ENCODE assay signal across 1 cellular context in the genomic region with DNA sequence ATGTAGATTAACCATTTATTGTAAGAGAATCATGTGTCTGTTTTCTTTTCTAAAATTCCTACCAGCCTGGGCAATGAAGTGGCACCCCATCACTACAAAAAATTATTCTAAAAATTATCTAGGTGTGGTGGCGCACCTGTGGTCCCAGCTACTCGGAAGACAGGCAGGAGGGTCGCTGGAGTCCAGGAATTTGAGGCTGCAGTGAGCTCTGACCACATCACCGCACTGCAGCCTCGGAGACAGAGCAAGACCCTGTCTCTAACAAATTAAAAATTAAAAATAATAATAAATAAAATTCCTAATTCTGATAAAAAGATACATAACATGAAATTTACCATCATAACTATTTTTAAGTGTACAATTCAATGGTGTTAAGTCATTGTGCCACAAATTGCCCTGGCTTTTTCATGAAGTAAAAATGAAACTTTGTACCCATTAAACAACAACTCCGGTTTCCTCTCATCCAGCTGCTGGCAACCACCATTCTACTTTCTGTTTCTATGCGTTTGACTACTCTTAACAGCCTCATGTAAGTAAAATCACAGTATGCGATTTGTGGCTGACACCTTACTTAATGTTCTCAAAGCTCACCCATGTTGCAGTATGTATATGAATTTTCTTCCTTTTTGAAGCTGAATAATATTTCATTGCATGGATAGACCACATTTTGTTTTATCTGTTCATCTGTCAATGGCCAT.
A peak's percentile ranks its signal among the peaks of the same experiment; 100 is the strongest.
TF ChIP-seq lines count a peak whose summit lies in the region.

No MANE protein-coding gene starts in this region.

TF ChIP-seq in GM12878, 131 proteins besides CTCF, POLR2A, EP300 and RAD21 (continued from another document):
- TF ChIP-seq TAF1 (IDR thresholded peaks at IDR 0.05; ENCODE audit: borderline replicate concordance, low read depth, low read length) (no peak), MEF2B (IDR thresholded peaks at IDR 0.05; ENCODE audit: partially characterized antibody, poor library complexity, severe bottlenecking) (peak; percentile 36), CREB1 (IDR thresholded peaks at IDR 0.05; ENCODE audit: low read depth) (0 out of 2 replicates have a peak, but pooled peaks have one; percentile 27), TCF12 (IDR thresholded peaks at IDR 0.05; ENCODE audit: low read depth, low read length) (peak; percentile 86), NR2F1 (conservative IDR thresholded peaks at IDR 0.05) (0 out of 2 replicates have a peak, but pooled peaks have one; percentile 34), ZNF217 (IDR thresholded peaks at IDR 0.05) (peak; percentile 91; the same call in 1 of the 2 replicates), MTA2 (IDR thresholded peaks at IDR 0.05; ENCODE audit: low read depth) (peak; percentile 84), NBN (IDR thresholded peaks at IDR 0.05) (peak; percentile 50; the same call in 1 of the 2 replicates), NFIC (IDR thresholded peaks at IDR 0.05; ENCODE audit: low read depth, low read length) (peak; percentile 72), EED (IDR thresholded peaks at IDR 0.05; ENCODE audit: low read depth) (no peak), POLR2AphosphoS2 (IDR thresholded peaks at IDR 0.05; ENCODE audit: low read depth, low read length) (no peak), SMARCA5 (IDR thresholded peaks at IDR 0.05) (peak; percentile 20; the same call in 1 of the 2 replicates), STAT1 (conservative IDR thresholded peaks at IDR 0.05) (no peak), CEBPB (IDR thresholded peaks at IDR 0.05; ENCODE audit: borderline replicate concordance in 1 of 2, low read depth in 2 of 2, low read length in 2 of 2) (no peak), ATF2 (IDR thresholded peaks at IDR 0.05; ENCODE audit: low read length) (peak; percentile 66), REST (IDR thresholded peaks at IDR 0.05; ENCODE audit: low read depth, low read length) (no peak), IKZF2 (IDR thresholded peaks at IDR 0.05) (peak; percentile 82 to 84), POU2F2 (IDR thresholded peaks at IDR 0.05; ENCODE audit: borderline replicate concordance, low read depth, low read length) (0 out of 3 replicates have a peak, but pooled peaks have one; percentile 34), MLLT1 (IDR thresholded peaks at IDR 0.05) (peak; percentile 55; the same call in 1 of the 2 replicates), CHD2 (IDR thresholded peaks at IDR 0.05; ENCODE audit: borderline replicate concordance, low read depth, low read length) (no peak), MEF2A (IDR thresholded peaks at IDR 0.05; ENCODE audit: insufficient read depth, low read depth, low read length) (peak; percentile 74; the same call in 1 of the 2 replicates), FOXM1 (IDR thresholded peaks at IDR 0.05; ENCODE audit: low read depth, low read length) (0 out of 2 replicates have a peak, but pooled peaks have one; percentile 30), IKZF1 (conservative IDR thresholded peaks at IDR 0.05) (peak; percentile 60), DPF2 (IDR thresholded peaks at IDR 0.05) (peak; percentile 45; the same call in 1 of the 2 replicates), SIX5 (IDR thresholded peaks at IDR 0.05; ENCODE audit: low read depth, low read length, severe bottlenecking) (no peak), JUND (IDR thresholded peaks at IDR 0.05; ENCODE audit: low read depth, low read length) (0 out of 2 replicates have a peak, but pooled peaks have one; percentile 6), PAX5 (IDR thresholded peaks at IDR 0.05; ENCODE audit: borderline replicate concordance, low read depth, low read length) (no peak), ETV6 (conservative IDR thresholded peaks at IDR 0.05 in 1 of 2, IDR thresholded peaks at IDR 0.05 in 1 of 2; ENCODE audit: borderline replicate concordance in 1 of 2, low read depth in 1 of 2) (peak in 1 of 2 experiments; percentile 61; a peak in 1 of 4 replicates), JUNB (IDR thresholded peaks at IDR 0.05) (peak; percentile 62), BMI1 (IDR thresholded peaks at IDR 0.05; ENCODE audit: borderline replicate concordance) (no peak), RUNX3 (IDR thresholded peaks at IDR 0.05; ENCODE audit: low read length) (peak; percentile 82), ATF7 (IDR thresholded peaks at IDR 0.05; ENCODE audit: low read depth) (peak; percentile 67), BCL11A (IDR thresholded peaks at IDR 0.05; ENCODE audit: low read depth, low read length) (peak; percentile 73), ZBED1 (IDR thresholded peaks at IDR 0.05; ENCODE audit: borderline replicate concordance) (peak; percentile 58; the same call in 1 of the 2 replicates), NFXL1 (IDR thresholded peaks at IDR 0.05; ENCODE audit: borderline replicate concordance) (no peak)
- TF ChIP-seq, protein P1, sequence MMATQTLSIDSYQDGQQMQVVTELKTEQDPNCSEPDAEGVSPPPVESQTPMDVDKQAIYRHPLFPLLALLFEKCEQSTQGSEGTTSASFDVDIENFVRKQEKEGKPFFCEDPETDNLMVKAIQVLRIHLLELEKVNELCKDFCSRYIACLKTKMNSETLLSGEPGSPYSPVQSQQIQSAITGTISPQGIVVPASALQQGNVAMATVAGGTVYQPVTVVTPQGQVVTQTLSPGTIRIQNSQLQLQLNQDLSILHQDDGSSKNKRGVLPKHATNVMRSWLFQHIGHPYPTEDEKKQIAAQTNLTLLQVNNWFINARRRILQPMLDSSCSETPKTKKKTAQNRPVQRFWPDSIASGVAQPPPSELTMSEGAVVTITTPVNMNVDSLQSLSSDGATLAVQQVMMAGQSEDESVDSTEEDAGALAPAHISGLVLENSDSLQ (IDR thresholded peaks at IDR 0.05): peak; percentile 38; the same call in 1 of the 2 replicates
- TF ChIP-seq, protein P2, sequence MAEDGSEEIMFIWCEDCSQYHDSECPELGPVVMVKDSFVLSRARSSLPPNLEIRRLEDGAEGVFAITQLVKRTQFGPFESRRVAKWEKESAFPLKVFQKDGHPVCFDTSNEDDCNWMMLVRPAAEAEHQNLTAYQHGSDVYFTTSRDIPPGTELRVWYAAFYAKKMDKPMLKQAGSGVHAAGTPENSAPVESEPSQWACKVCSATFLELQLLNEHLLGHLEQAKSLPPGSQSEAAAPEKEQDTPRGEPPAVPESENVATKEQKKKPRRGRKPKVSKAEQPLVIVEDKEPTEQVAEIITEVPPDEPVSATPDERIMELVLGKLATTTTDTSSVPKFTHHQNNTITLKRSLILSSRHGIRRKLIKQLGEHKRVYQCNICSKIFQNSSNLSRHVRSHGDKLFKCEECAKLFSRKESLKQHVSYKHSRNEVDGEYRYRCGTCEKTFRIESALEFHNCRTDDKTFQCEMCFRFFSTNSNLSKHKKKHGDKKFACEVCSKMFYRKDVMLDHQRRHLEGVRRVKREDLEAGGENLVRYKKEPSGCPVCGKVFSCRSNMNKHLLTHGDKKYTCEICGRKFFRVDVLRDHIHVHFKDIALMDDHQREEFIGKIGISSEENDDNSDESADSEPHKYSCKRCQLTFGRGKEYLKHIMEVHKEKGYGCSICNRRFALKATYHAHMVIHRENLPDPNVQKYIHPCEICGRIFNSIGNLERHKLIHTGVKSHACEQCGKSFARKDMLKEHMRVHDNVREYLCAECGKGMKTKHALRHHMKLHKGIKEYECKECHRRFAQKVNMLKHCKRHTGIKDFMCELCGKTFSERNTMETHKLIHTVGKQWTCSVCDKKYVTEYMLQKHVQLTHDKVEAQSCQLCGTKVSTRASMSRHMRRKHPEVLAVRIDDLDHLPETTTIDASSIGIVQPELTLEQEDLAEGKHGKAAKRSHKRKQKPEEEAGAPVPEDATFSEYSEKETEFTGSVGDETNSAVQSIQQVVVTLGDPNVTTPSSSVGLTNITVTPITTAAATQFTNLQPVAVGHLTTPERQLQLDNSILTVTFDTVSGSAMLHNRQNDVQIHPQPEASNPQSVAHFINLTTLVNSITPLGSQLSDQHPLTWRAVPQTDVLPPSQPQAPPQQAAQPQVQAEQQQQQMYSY (CRISPR knock-in tag; IDR thresholded peaks at IDR 0.05): no peak
- TF ChIP-seq, protein P3, sequence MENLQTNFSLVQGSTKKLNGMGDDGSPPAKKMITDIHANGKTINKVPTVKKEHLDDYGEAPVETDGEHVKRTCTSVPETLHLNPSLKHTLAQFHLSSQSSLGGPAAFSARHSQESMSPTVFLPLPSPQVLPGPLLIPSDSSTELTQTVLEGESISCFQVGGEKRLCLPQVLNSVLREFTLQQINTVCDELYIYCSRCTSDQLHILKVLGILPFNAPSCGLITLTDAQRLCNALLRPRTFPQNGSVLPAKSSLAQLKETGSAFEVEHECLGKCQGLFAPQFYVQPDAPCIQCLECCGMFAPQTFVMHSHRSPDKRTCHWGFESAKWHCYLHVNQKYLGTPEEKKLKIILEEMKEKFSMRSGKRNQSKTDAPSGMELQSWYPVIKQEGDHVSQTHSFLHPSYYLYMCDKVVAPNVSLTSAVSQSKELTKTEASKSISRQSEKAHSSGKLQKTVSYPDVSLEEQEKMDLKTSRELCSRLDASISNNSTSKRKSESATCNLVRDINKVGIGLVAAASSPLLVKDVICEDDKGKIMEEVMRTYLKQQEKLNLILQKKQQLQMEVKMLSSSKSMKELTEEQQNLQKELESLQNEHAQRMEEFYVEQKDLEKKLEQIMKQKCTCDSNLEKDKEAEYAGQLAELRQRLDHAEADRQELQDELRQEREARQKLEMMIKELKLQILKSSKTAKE (IDR thresholded peaks at IDR 0.05; ENCODE audit: low read depth, poor library complexity, severe bottlenecking): peak; percentile 49
- TF ChIP-seq, protein P4, sequence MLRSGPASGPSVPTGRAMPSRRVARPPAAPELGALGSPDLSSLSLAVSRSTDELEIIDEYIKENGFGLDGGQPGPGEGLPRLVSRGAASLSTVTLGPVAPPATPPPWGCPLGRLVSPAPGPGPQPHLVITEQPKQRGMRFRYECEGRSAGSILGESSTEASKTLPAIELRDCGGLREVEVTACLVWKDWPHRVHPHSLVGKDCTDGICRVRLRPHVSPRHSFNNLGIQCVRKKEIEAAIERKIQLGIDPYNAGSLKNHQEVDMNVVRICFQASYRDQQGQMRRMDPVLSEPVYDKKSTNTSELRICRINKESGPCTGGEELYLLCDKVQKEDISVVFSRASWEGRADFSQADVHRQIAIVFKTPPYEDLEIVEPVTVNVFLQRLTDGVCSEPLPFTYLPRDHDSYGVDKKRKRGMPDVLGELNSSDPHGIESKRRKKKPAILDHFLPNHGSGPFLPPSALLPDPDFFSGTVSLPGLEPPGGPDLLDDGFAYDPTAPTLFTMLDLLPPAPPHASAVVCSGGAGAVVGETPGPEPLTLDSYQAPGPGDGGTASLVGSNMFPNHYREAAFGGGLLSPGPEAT (IDR thresholded peaks at IDR 0.05; ENCODE audit: low read depth): peak; percentile 37; the same call in 1 of the 2 replicates
